ENCODE assay signal across 36 cellular contexts in the genomic region with DNA sequence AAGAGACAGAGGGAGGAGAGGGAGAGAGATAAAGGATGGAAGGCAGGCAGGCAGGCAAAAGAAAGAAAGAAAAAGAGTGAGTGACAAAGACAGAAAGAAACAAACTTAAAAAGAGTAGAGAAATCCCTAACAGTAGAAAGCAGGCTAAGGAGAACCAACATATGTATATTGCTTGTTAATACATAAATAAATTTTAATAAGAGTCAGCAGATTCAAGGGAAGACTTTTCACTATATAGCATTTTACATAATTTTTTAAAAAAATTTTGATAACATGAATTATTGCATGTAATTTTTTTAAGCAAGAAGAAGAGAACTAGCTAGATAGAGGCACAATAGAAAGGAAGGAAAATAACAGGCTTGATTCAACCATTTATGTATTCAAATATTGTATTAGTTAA.
"Had no signal": no experiment of that assay in that cellular context is flagged by ENCODE, and none has a peak within 500 bp of the region (broad histone marks: within the 10 kb centered on the region; RNA-seq: fewer than 3 reads in every experiment).

No MANE protein-coding gene starts in this region.

- H3K4me3 ChIP-seq: adrenal gland, body of pancreas, breast epithelium had no signal

- H3K27me3 ChIP-seq: adrenal gland, body of pancreas, brain microvascular endothelial cell, breast epithelium had no signal

- H3K36me3 Mint-ChIP-seq: activated CD4-positive, alpha-beta memory T cell treated with anti-CD3 and anti-CD28 coated beads for 36 hours; activated naive CD4-positive, alpha-beta T cell treated with anti-CD3 and anti-CD28 coated beads, Interleukin-2, amount 50 U/mL, for 72 hours had no signal

- FAIRE-seq: astrocyte, TTC549 had no signal

- H3K27ac Mint-ChIP-seq: activated B cell treated with CpG ODN at 0.5 μM for 24 hours; activated CD4-positive, alpha-beta memory T cell treated with anti-CD3 and anti-CD28 coated beads for 36 hours; activated CD4-positive, alpha-beta T cell treated with anti-CD3 and anti-CD28 coated beads, Interleukin-2, amount 10 ng/mL, durations not matched to agents 24 days and 14 days; activated CD8-positive, alpha-beta T cell treated with anti-CD3 and anti-CD28 coated beads for 36 hours; activated naive CD4-positive, alpha-beta T cell treated with anti-CD3 and anti-CD28 coated beads for 36 hours; activated naive CD4-positive, alpha-beta T cell treated with anti-CD3 and anti-CD28 coated beads, Interleukin-2, amount 50 U/mL, for 72 hours; activated T-cell treated with anti-CD3 and anti-CD28 coated beads, Interleukin-2, amount 50 U/mL, for 72 hours; activated T-helper 1 cell treated with anti-CD3 and anti-CD28 coated beads, Interleukin-12 subunit alpha, Interleukin-12 subunit beta, Interleukin-2, Interleukin-4 antibody, amounts not matched to agents 30 ng/mL and 10 ng/mL and 1 ng/mL, durations not matched to agents 14 hours and 24 hours and 36 hours; activated T-helper 17 cell treated with anti-CD3 and anti-CD28 coated beads, Interleukin-2, amount 50 U/mL, for 72 hours; T-helper 1 cell treated with Interleukin-12 subunit alpha and Interleukin-12 subunit beta and Interleukin-4 antibody, amounts not matched to agents 30 μg/mL and 1 μg/mL, for 36 hours; T-helper 2 cell treated with Interferon-gamma antibody and Interleukin-4, amounts not matched to agents 5 μg/mL and 100 μg/mL, for 36 hours had no signal

- H3K9me3 ChIP-seq: adrenal gland, body of pancreas, breast epithelium had no signal

- DNase-seq: activated B cell treated with CpG ODN at 0.5 μM for 24 hours; activated CD4-positive, alpha-beta memory T cell treated with anti-CD3 and anti-CD28 coated beads for 36 hours; activated CD4-positive, alpha-beta T cell treated with anti-CD3 and anti-CD28 coated beads for 4 hours; activated CD4-positive, alpha-beta T cell treated with anti-CD3 and anti-CD28 coated beads, Interleukin-2, amount 10 ng/mL, durations not matched to agents 24 days and 14 days; activated CD4-positive, alpha-beta T cell treated with anti-CD3 and anti-CD28 coated beads, Interleukin-2, amount 50 U/mL, for 1 hour; activated CD4-positive, alpha-beta T cell treated with anti-CD3 and anti-CD28 coated beads, Interleukin-2, amount 50 U/mL, for 4 hours; activated CD4-positive, CD25-positive, alpha-beta regulatory T cell treated with anti-CD3 and anti-CD28 coated beads, Interleukin-2, amount 50 U/mL, for 72 hours; activated CD8-positive, alpha-beta memory T cell treated with anti-CD3 and anti-CD28 coated beads, Interleukin-2, amount 50 U/mL, for 4 hours; activated CD8-positive, alpha-beta T cell treated with anti-CD3 and anti-CD28 coated beads for 36 hours; activated effector memory CD4-positive, alpha-beta T cell treated with anti-CD3 and anti-CD28 coated beads, Interleukin-2, amount 50 U/mL, for 16 hours; activated gamma-delta T cell treated with Interleukin-2 at 50 U/mL for 16 hours; activated naive CD4-positive, alpha-beta T cell; activated naive CD4-positive, alpha-beta T cell treated with anti-CD3 and anti-CD28 coated beads for 36 hours; activated naive CD4-positive, alpha-beta T cell treated with anti-CD3 and anti-CD28 coated beads, Interleukin-2, amount 50 U/mL, for 16 hours; activated T-cell treated with anti-CD3 and anti-CD28 coated beads for 4 hours; activated T-cell treated with anti-CD3 and anti-CD28 coated beads, Interleukin-2, amount 50 U/mL, for 1 hour; activated T-cell treated with anti-CD3 and anti-CD28 coated beads, Interleukin-2, amount 50 U/mL, for 4 hours; activated T-cell treated with anti-CD3 and anti-CD28 coated beads, Interleukin-2, amount 50 U/mL, for 72 hours; adrenal gland; amniotic stem cell; aorta; body of pancreas; brain microvascular endothelial cell; central memory CD4-positive, alpha-beta T cell; T-helper 1 cell; T-helper 2 cell; T-helper 9 cell had no signal

- H3K36me3 ChIP-seq: adrenal gland, brain microvascular endothelial cell, breast epithelium had no signal

- H3K9me3 Mint-ChIP-seq: activated B cell treated with CpG ODN at 0.5 μM for 24 hours; activated CD4-positive, alpha-beta memory T cell treated with anti-CD3 and anti-CD28 coated beads for 36 hours; activated CD4-positive, alpha-beta T cell treated with anti-CD3 and anti-CD28 coated beads, Interleukin-2, amount 10 ng/mL, durations not matched to agents 24 days and 14 days; activated CD8-positive, alpha-beta T cell treated with anti-CD3 and anti-CD28 coated beads for 36 hours; activated naive CD4-positive, alpha-beta T cell treated with anti-CD3 and anti-CD28 coated beads for 36 hours; activated naive CD4-positive, alpha-beta T cell treated with anti-CD3 and anti-CD28 coated beads, Interleukin-2, amount 50 U/mL, for 72 hours; activated T-cell treated with anti-CD3 and anti-CD28 coated beads, Interleukin-2, amount 50 U/mL, for 72 hours; activated T-helper 1 cell treated with anti-CD3 and anti-CD28 coated beads, Interleukin-12 subunit alpha, Interleukin-12 subunit beta, Interleukin-2, Interleukin-4 antibody, amounts not matched to agents 30 ng/mL and 10 ng/mL and 1 ng/mL, durations not matched to agents 14 hours and 24 hours and 36 hours; activated T-helper 17 cell treated with anti-CD3 and anti-CD28 coated beads, Interleukin-2, amount 50 U/mL, for 72 hours; T-helper 1 cell treated with Interleukin-12 subunit alpha and Interleukin-12 subunit beta and Interleukin-4 antibody, amounts not matched to agents 30 μg/mL and 1 μg/mL, for 36 hours; T-helper 2 cell treated with Interferon-gamma antibody and Interleukin-4, amounts not matched to agents 5 μg/mL and 100 μg/mL, for 36 hours had no signal

- H3K4me1 ChIP-seq: adrenal gland, body of pancreas, breast epithelium had no signal

- H3K4me1 Mint-ChIP-seq: activated B cell treated with CpG ODN at 0.5 μM for 24 hours; activated CD4-positive, alpha-beta T cell treated with anti-CD3 and anti-CD28 coated beads, Interleukin-2, amount 10 ng/mL, durations not matched to agents 24 days and 14 days; activated T-helper 17 cell treated with anti-CD3 and anti-CD28 coated beads, Interleukin-2, amount 50 U/mL, for 72 hours had no signal

- H3K27ac ChIP-seq: adrenal gland, body of pancreas, brain microvascular endothelial cell, breast epithelium, VCaP had no signal

- H3K4me3 Mint-ChIP-seq: activated B cell treated with CpG ODN at 0.5 μM for 24 hours; activated CD4-positive, alpha-beta memory T cell treated with anti-CD3 and anti-CD28 coated beads for 36 hours; activated CD4-positive, alpha-beta T cell treated with anti-CD3 and anti-CD28 coated beads, Interleukin-2, amount 10 ng/mL, durations not matched to agents 24 days and 14 days; activated CD8-positive, alpha-beta T cell treated with anti-CD3 and anti-CD28 coated beads for 36 hours; activated naive CD4-positive, alpha-beta T cell treated with anti-CD3 and anti-CD28 coated beads for 36 hours; activated T-cell treated with anti-CD3 and anti-CD28 coated beads, Interleukin-2, amount 50 U/mL, for 4 hours; activated T-cell treated with anti-CD3 and anti-CD28 coated beads, Interleukin-2, amount 50 U/mL, for 72 hours; activated T-helper 1 cell treated with anti-CD3 and anti-CD28 coated beads, Interleukin-12 subunit alpha, Interleukin-12 subunit beta, Interleukin-2, Interleukin-4 antibody, amounts not matched to agents 30 ng/mL and 10 ng/mL and 1 ng/mL, durations not matched to agents 14 hours and 24 hours and 36 hours; activated T-helper 17 cell treated with anti-CD3 and anti-CD28 coated beads, Interleukin-2, amount 50 U/mL, for 72 hours; T-helper 1 cell treated with Interleukin-12 subunit alpha and Interleukin-12 subunit beta and Interleukin-4 antibody, amounts not matched to agents 30 μg/mL and 1 μg/mL, for 36 hours; T-helper 2 cell treated with Interferon-gamma antibody and Interleukin-4, amounts not matched to agents 5 μg/mL and 100 μg/mL, for 36 hours had no signal

- ATAC-seq: activated CD8-positive, alpha-beta T cell treated with anti-CD3 and anti-CD28 coated beads for 36 hours; activated naive CD4-positive, alpha-beta T cell treated with anti-CD3 and anti-CD28 coated beads, Interleukin-2, amount 50 U/mL, for 72 hours; activated T-cell treated with anti-CD3 and anti-CD28 coated beads, Interleukin-2, amount 50 U/mL, for 4 hours; activated T-cell treated with anti-CD3 and anti-CD28 coated beads, Interleukin-2, amount 50 U/mL, for 72 hours; activated T-helper 17 cell treated with anti-CD3 and anti-CD28 coated beads, Interleukin-2, amount 50 U/mL, for 72 hours; body of pancreas had no signal

- H3K27me3 Mint-ChIP-seq: activated B cell treated with CpG ODN at 0.5 μM for 24 hours; activated CD4-positive, alpha-beta memory T cell treated with anti-CD3 and anti-CD28 coated beads for 36 hours; activated CD4-positive, alpha-beta T cell treated with anti-CD3 and anti-CD28 coated beads, Interleukin-2, amount 10 ng/mL, durations not matched to agents 24 days and 14 days; activated T-helper 17 cell treated with anti-CD3 and anti-CD28 coated beads, Interleukin-2, amount 50 U/mL, for 72 hours had no signal
